In the genomic region with DNA sequence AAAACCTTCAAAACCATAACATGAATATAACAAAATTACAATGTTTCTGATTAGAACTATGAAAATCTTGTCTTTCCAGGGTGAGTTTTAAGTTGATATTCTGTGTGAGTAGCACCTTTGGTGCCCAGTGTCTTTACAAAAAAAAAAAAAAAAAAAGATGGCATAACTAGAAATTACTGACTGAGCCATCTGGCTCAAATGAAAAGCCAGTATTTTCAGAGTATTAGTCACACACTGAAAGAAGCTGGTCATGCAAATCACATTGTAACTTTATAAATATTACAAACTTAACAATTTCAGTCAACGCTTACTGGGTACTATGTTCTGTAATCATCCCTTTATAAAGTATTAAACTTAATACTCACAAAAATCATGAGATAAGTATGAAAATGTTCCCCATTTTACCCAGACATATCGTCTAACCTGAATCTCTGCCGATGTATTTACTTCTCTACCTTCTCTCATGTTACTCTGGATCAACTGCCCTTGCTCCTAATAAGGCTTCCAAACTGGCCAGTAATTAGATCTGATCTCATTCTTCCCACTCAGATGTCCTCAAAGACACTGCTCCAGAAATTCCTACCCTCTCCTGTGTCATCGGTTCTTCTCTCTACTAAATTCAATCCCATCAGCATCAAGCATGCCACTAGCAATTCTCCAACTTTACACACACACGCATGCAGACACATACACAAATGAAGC, we compare ENCODE assay signal across 16 cellular contexts. TPM values are rescaled to one million over a fixed set of nuclear protein-coding genes. Genes with fewer than 3 reads are reported as not detected.
DNase-seq lines count a peak whose midpoint lies in the region; ATAC-seq and TF ChIP-seq lines count a peak whose summit lies in the region.
"Had no signal": no experiment of that assay in that cellular context is flagged by ENCODE, and none has a peak within 500 bp of the region (broad histone marks: within the 10 kb centered on the region; RNA-seq: fewer than 3 reads in every experiment).

No MANE protein-coding gene starts in this region.

- intact Hi-C loops in left colon (cut with DNase I, micrococcal nuclease), result no loop called here

- TF ChIP-seq CTCF in GM12865 (IDR thresholded peaks at IDR 0.05; ENCODE audit: insufficient read depth, low read depth, low read length, missing control alignments) (no peak), OCI-LY3 (IDR thresholded peaks at IDR 0.05; ENCODE audit: low read depth, low read length) (no peak)

- no peak overlapping the region for H3K27ac Mint-ChIP-seq in activated CD4-positive, alpha-beta memory T cell treated with anti-CD3 and anti-CD28 coated beads, Interleukin-2, amount 10 ng/mL, durations not matched to agents 7 days and 5 days
- H3K27ac Mint-ChIP-seq: CD4-positive, alpha-beta T cell had no signal

- H3K4me3 ChIP-seq in GM12865 (ENCODE audit: low read depth, low read length) (no peak overlapping the region), OCI-LY3 (ENCODE audit: low read length) (peak overlapping the region; percentile 50), skeletal muscle tissue (ENCODE audit: low read length in 3 of 3) (peak overlapping the region in 2 of 3 donors; percentile 8 to 39)

- peaks cover 74% of the 10 kb centered on the region for H4K20me1 ChIP-seq in OCI-LY3 (ENCODE audit: insufficient read depth, low read length)

- no peaks in the 10 kb centered on the region for H3K27me3 Mint-ChIP-seq in activated CD4-positive, alpha-beta memory T cell treated with anti-CD3 and anti-CD28 coated beads, Interleukin-2, amount 10 ng/mL, durations not matched to agents 7 days and 5 days
- H3K27me3 Mint-ChIP-seq: brain; CD4-positive, alpha-beta T cell had no signal

- peak; percentile 53 for DNase-seq in GM12865 (ENCODE audit: low read depth)
- peak; percentile 62 for DNase-seq in fibroblast of peridontal ligament (ENCODE audit: extremely low read depth)
- no peak for DNase-seq in NCI-H2081 treated with DMSO at 0.1 percent for 48 hours (lab: John Stamatoyannopoulos, UW)
- DNase-seq in left colon, result no peak
- no peak for DNase-seq in activated CD4-positive, alpha-beta memory T cell treated with anti-CD3 and anti-CD28 coated beads, Interleukin-2, amount 10 ng/mL, durations not matched to agents 7 days and 5 days
- DNase-seq: activated gamma-delta T cell treated with Interleukin-2 at 50 U/mL for 16 hours; CD4-positive, alpha-beta T cell; effector CD4-positive, alpha-beta T cell; NCI-H187 treated with DMSO at 0.1 percent for 48 hours; NCI-H748 treated with DMSO at 0.1 percent for 48 hours; posterior cingulate gyrus; SIG-M5; stimulated activated CD4-positive, alpha-beta T cell treated with anti-CD3 and anti-CD28 coated beads, Interleukin-2, amount 100 ng/mL, for 24 hours had no signal

- H3K4me1 ChIP-seq in OCI-LY3 (ENCODE audit: low read length) (peaks cover 34% of the 10 kb centered on the region), skeletal muscle tissue (ENCODE audit: control insufficient read depth in 3 of 3, insufficient read depth in 3 of 3, low read length in 3 of 3) (peaks cover 33 to 42% (median 35%) of the 10 kb centered on the region in 3 donors)

- no peaks in the 10 kb centered on the region for H3K9me3 Mint-ChIP-seq in activated CD4-positive, alpha-beta memory T cell treated with anti-CD3 and anti-CD28 coated beads, Interleukin-2, amount 10 ng/mL, durations not matched to agents 7 days and 5 days
- H3K9me3 Mint-ChIP-seq: brain; CD4-positive, alpha-beta T cell had no signal

- no peak for ATAC-seq in left colon

- no peak overlapping the region for H2AFZ ChIP-seq in OCI-LY3 (ENCODE audit: low read depth, low read length)

- H3K9ac ChIP-seq in OCI-LY3 (ENCODE audit: low read length) (no peak overlapping the region), skeletal muscle tissue (ENCODE audit: low read depth in 1 of 3, low read length in 3 of 3) (peak overlapping the region; percentile 18 to 61 (median 40))

- H3K36me3 ChIP-seq in OCI-LY3 (replicated peaks; ENCODE audit: low read depth, low read length), result no peaks in the 10 kb centered on the region
- no peaks in the 10 kb centered on the region for H3K36me3 ChIP-seq in skeletal muscle tissue (ENCODE audit: control insufficient read depth in 3 of 3, insufficient read depth in 3 of 3, low read length in 3 of 3)

- no peak overlapping the region for H3K4me3 Mint-ChIP-seq in activated CD4-positive, alpha-beta memory T cell treated with anti-CD3 and anti-CD28 coated beads, Interleukin-2, amount 10 ng/mL, durations not matched to agents 7 days and 5 days
- H3K4me3 Mint-ChIP-seq: brain; CD4-positive, alpha-beta T cell had no signal

- POLR2A ChIA-PET in activated CD4-positive, alpha-beta memory T cell treated with anti-CD3 and anti-CD28 coated beads, Interleukin-2, amount 10 ng/mL, durations not matched to agents 7 days and 5 days (lab: Charles Lee), result no interaction called here

- H3K4me2 ChIP-seq in OCI-LY3 (ENCODE audit: low read length), result peak overlapping the region; percentile 66

- CTCF ChIA-PET in activated CD4-positive, alpha-beta memory T cell treated with anti-CD3 and anti-CD28 coated beads, Interleukin-2, amount 10 ng/mL, durations not matched to agents 7 days and 5 days (lab: Charles Lee), result no interaction called here

- H3K79me2 ChIP-seq in OCI-LY3 (ENCODE audit: low read length), result peaks cover 95% of the 10 kb centered on the region

- no peaks in the 10 kb centered on the region for H3K27me3 ChIP-seq in OCI-LY3 (ENCODE audit: low read depth, low read length)
- H3K27me3 ChIP-seq in skeletal muscle tissue (ENCODE audit: control insufficient read depth in 3 of 3, insufficient read depth in 3 of 3, low read length in 3 of 3), result no peaks in the 10 kb centered on the region

- peaks cover 12% of the 10 kb centered on the region for H3K4me1 Mint-ChIP-seq in activated CD4-positive, alpha-beta memory T cell treated with anti-CD3 and anti-CD28 coated beads, Interleukin-2, amount 10 ng/mL, durations not matched to agents 7 days and 5 days

- H3K9me3 ChIP-seq in OCI-LY3 (ENCODE audit: insufficient read depth, low read length) (no peaks in the 10 kb centered on the region), skeletal muscle tissue (ENCODE audit: control insufficient read depth in 3 of 3, low read length in 3 of 3) (no peaks in the 10 kb centered on the region)

- H3K27ac ChIP-seq in OCI-LY3 (ENCODE audit: low read length) (no peak overlapping the region), skeletal muscle tissue (ENCODE audit: low read depth, low read length) (peak overlapping the region; percentile 88)

- peaks cover 2% of the 10 kb centered on the region for H3K36me3 Mint-ChIP-seq in activated CD4-positive, alpha-beta memory T cell treated with anti-CD3 and anti-CD28 coated beads, Interleukin-2, amount 10 ng/mL, durations not matched to agents 7 days and 5 days (ENCODE audit: low read depth)

RNA-seq across cellular contexts. Expression of gene UBE2G1, which starts 25.4 kb away (rescaled TPM):
- total RNA-seq in skeletal muscle tissue, result 49.1 TPM
- total RNA-seq in left colon, result 10 to 100 TPM; 59.5 to 71.5 TPM
- total RNA-seq in activated CD4-positive, alpha-beta memory T cell treated with anti-CD3 and anti-CD28 coated beads, Interleukin-2, amount 10 ng/mL, durations not matched to agents 7 days and 5 days, result 10 to 100 TPM; 65.3 to 66.4 TPM

Comparison
In these comparisons a context has a peak if more than half of its experiments do, and no peak if none do; other contexts are left out.
1. DNase-seq: peak in GM12865 (single experiment) and fibroblast of peridontal ligament (single experiment); none in NCI-H2081 treated with DMSO at 0.1 percent for 48 hours (single experiment), left colon (0 of 2) and activated CD4-positive, alpha-beta memory T cell treated with anti-CD3 and anti-CD28 coated beads, Interleukin-2, amount 10 ng/mL, durations not matched to agents 7 days and 5 days (single experiment).